In the genomic region with DNA sequence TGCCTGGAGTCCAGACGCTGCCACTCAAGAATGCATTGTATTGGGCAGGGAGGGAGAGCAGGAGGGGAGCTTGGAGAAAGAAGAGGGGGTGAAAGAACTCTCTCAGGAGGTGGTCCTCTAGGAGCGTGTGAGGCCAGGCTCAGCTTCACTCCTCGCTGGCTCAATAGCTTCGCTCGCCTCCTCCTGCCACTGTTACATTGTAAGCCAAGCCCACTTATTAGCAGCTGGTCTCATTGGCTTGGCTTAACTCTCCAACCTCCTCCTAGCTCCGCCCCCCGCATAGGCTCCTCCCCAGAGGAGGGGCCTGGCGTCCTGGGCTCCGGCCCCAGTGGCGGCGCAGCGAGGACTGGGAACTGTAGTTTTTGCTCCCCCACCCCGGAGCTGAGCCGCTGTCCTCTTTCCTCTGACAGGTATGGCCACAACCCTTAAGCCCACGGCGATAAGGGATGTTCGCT, we compare ENCODE assay signal across 8 cellular contexts. TPM values are rescaled to one million over a fixed set of nuclear protein-coding genes. Genes with fewer than 3 reads are reported as not detected.
DNase-seq lines count a peak whose midpoint lies in the region; ATAC-seq and TF ChIP-seq lines count a peak whose summit lies in the region.

A gene (minus strand): TSS at position 165 of the 455 bp plus-strand sequence. CDS start 317 bp downstream, outside the sequence.

- no peaks in the 10 kb centered on the region for H3K9me2 ChIP-seq in SK-N-SH

- peaks cover 14 to 40% of the 10 kb centered on the region in 2 experiments for H3K4me1 ChIP-seq in SK-N-SH (ENCODE audit: control insufficient read depth in 1 of 2, insufficient read depth in 2 of 2, low read depth in 1 of 2, low read length in 1 of 2)
- peaks cover 0 to 47% (median 32%) of the 10 kb centered on the region in 12 donors for H3K4me1 ChIP-seq in heart left ventricle
- H3K4me1 ChIP-seq in upper lobe of right lung, result peaks cover 7% of the 10 kb centered on the region

- peaks cover 4% of the 10 kb centered on the region for H3F3A ChIP-seq in SK-N-SH (replicated peaks; ENCODE audit: insufficient read depth)

- CTCF ChIA-PET in SK-N-SH (lab: Yijun Ruan, JAX), result interaction anchor here (0.8 to 6.2 kb wide), 12 partner anchors 9 to 311 kb away, joined by 3 to 58 read pairs (median 4); no protein-coding TSS in a partner anchor

- H3K4me3 ChIP-seq in GM06990 (replicated peaks; ENCODE audit: low read depth, low read length), result peak within 1 kb of the TSS; percentile 66
- H3K4me3 ChIP-seq in HFF-Myc (replicated peaks; ENCODE audit: low read depth, low read length), result no peak within 1 kb of the TSS
- H3K4me3 ChIP-seq in NB4 (ENCODE audit: low read depth, low read length), result no peak within 1 kb of the TSS
- peak within 1 kb of the TSS; percentile 37 to 59 for H3K4me3 ChIP-seq in SK-N-SH (ENCODE audit: low read depth in 2 of 2, low read length in 1 of 2)
- peak within 1 kb of the TSS; percentile 27 to 73 (median 57) for H3K4me3 ChIP-seq in heart left ventricle
- peak within 1 kb of the TSS; percentile 49 for H3K4me3 ChIP-seq in upper lobe of right lung

- no peaks in the 10 kb centered on the region for H3K36me3 Mint-ChIP-seq in activated naive CD8-positive, alpha-beta T cell treated with anti-CD3 and anti-CD28 coated beads, Interleukin-2, amount 50 U/mL, for 24 hours (ENCODE audit: low read depth)

- no peaks in the 10 kb centered on the region for H3K79me2 ChIP-seq in SK-N-SH (ENCODE audit: insufficient read depth)

- H3K4me1 Mint-ChIP-seq in activated naive CD8-positive, alpha-beta T cell treated with anti-CD3 and anti-CD28 coated beads, Interleukin-2, amount 50 U/mL, for 24 hours, result peaks cover 50% of the 10 kb centered on the region

- ATAC-seq in activated naive CD8-positive, alpha-beta T cell treated with anti-CD3 and anti-CD28 coated beads, Interleukin-2, amount 50 U/mL, for 24 hours, result peak; percentile 83
- ATAC-seq in heart left ventricle (peak; percentile 97 to 99 (median 98)), upper lobe of right lung (peak; percentile 98)

- peak within 1 kb of the TSS; percentile 86 for H2AFZ ChIP-seq in SK-N-SH (ENCODE audit: low read depth)

- TF ChIP-seq EP300 in SK-N-SH (IDR thresholded peaks at IDR 0.05; ENCODE audit: borderline replicate concordance in 1 of 2, low read depth in 1 of 2, low read length in 1 of 2), result no peak

- intact Hi-C loops in heart left ventricle (cut with DNase I), result loop anchor here in 6 of 10 donors (1.0 to 10.0 kb wide), 6 partner anchors 62 to 395 kb away; a partner anchor contains a TSS
- intact Hi-C loops in posterior cingulate gyrus (cut with DNase I), result loop anchor here (2.0 to 10.0 kb wide), 2 partner anchors 311 to 395 kb away; a partner anchor contains a TSS
- intact Hi-C loops in upper lobe of right lung (cut with DNase I), result loop anchor here (10.0 kb wide), 2 partner anchors 205 to 305 kb away; a partner anchor contains a TSS

- H3K27me3 Mint-ChIP-seq in activated naive CD8-positive, alpha-beta T cell treated with anti-CD3 and anti-CD28 coated beads, Interleukin-2, amount 50 U/mL, for 24 hours, result peaks cover 37% of the 10 kb centered on the region

- no peak; the same call in 1 of the 2 replicates for TF ChIP-seq RAD21 in SK-N-SH (IDR thresholded peaks at IDR 0.05; ENCODE audit: low read length)

- H3K4me3 Mint-ChIP-seq in activated naive CD8-positive, alpha-beta T cell treated with anti-CD3 and anti-CD28 coated beads, Interleukin-2, amount 50 U/mL, for 24 hours, result no peak within 1 kb of the TSS

- H3K27ac ChIP-seq in SK-N-SH (ENCODE audit: low read depth in 2 of 2, low read length in 1 of 2), result no peak within 1 kb of the TSS; a peak in 1 of 4 replicates
- peak within 1 kb of the TSS in 8 of 12 donors; percentile 27 to 65 (median 42) for H3K27ac ChIP-seq in heart left ventricle
- peak within 1 kb of the TSS; percentile 51 for H3K27ac ChIP-seq in upper lobe of right lung

- TF ChIP-seq POLR2A in NB4 (IDR thresholded peaks at IDR 0.05; ENCODE audit: extremely low read depth, insufficient read length) (no peak), heart left ventricle (IDR thresholded peaks at IDR 0.05) (peak in 1 of 2 donors; percentile 88)

- DNase-seq in GM06990 (ENCODE audit: extremely low read depth, insufficient read length) (peak; percentile 94), HFF-Myc (ENCODE audit: extremely low read depth, low read depth) (peak; percentile 50), NB4 (ENCODE audit: low read depth) (peak; percentile 89), SK-N-SH (peak; percentile 96), heart left ventricle (peak; percentile 92 to 95 (median 94)), posterior cingulate gyrus (peak; percentile 88 to 99 (median 93)), upper lobe of right lung (peak; percentile 95)
- peak; percentile 81 for DNase-seq in activated naive CD8-positive, alpha-beta T cell treated with anti-CD3 and anti-CD28 coated beads, Interleukin-2, amount 50 U/mL, for 24 hours

- peak within 1 kb of the TSS; percentile 94 for H3K4me2 ChIP-seq in SK-N-SH

- POLR2A ChIA-PET in SK-N-SH (lab: Yijun Ruan, JAX), result no interaction called here

- no peaks in the 10 kb centered on the region for H3K36me3 ChIP-seq in GM06990 (ENCODE audit: control insufficient read depth, insufficient read depth, low read length)
- no peaks in the 10 kb centered on the region for H3K36me3 ChIP-seq in SK-N-SH (replicated peaks in 1 of 2; ENCODE audit: control insufficient read depth in 1 of 2, insufficient read depth in 2 of 2, low read length in 1 of 2)
- no peaks in the 10 kb centered on the region for H3K36me3 ChIP-seq in heart left ventricle
- H3K36me3 ChIP-seq in upper lobe of right lung, result no peaks in the 10 kb centered on the region

- no peaks in the 10 kb centered on the region for H3K27me3 ChIP-seq in GM06990 (replicated peaks; ENCODE audit: control insufficient read depth, insufficient read depth, low read length)
- H3K27me3 ChIP-seq in SK-N-SH (ENCODE audit: insufficient read depth), result peaks cover 8% of the 10 kb centered on the region; the same call in 1 of the 2 replicates
- peaks cover 0 to 11% (median 0%) of the 10 kb centered on the region in 9 donors for H3K27me3 ChIP-seq in heart left ventricle
- H3K27me3 ChIP-seq in upper lobe of right lung, result no peaks in the 10 kb centered on the region

- TF ChIP-seq CTCF in GM06990 (IDR thresholded peaks at IDR 0.05; ENCODE audit: insufficient read depth, low read length, poor library complexity, severe bottlenecking) (no peak), HFF-Myc (IDR thresholded peaks at IDR 0.05; ENCODE audit: low read depth, low read length, missing control alignments) (no peak), NB4 (IDR thresholded peaks at IDR 0.05; ENCODE audit: low read depth, low read length) (no peak), SK-N-SH (IDR thresholded peaks at IDR 0.05) (no peak), heart left ventricle (IDR thresholded peaks at IDR 0.05) (peak in 1 of 12 donors; percentile 5), upper lobe of right lung (IDR thresholded peaks at IDR 0.05) (no peak)

- 0% methylated on average over 12 of the region's 17 CpGs for WGBS in SK-N-SH (ENCODE audit: low lambda C conversion rate)
- WGBS in heart left ventricle, 4 donors, result 0 to 2% (median 1%) methylated on average over 16 to 17 of the region's 17 CpGs

- no peak within 1 kb of the TSS for H3K27ac Mint-ChIP-seq in activated naive CD8-positive, alpha-beta T cell treated with anti-CD3 and anti-CD28 coated beads, Interleukin-2, amount 50 U/mL, for 24 hours

- H3K9ac ChIP-seq in SK-N-SH, result peak within 1 kb of the TSS; percentile 41; the same call in 1 of the 2 replicates

- H3K9me3 ChIP-seq in SK-N-SH (no peaks in the 10 kb centered on the region), heart left ventricle (no peaks in the 10 kb centered on the region), upper lobe of right lung (no peaks in the 10 kb centered on the region)

- H3K9me3 Mint-ChIP-seq in activated naive CD8-positive, alpha-beta T cell treated with anti-CD3 and anti-CD28 coated beads, Interleukin-2, amount 50 U/mL, for 24 hours, result no peaks in the 10 kb centered on the region

- H4K20me1 ChIP-seq in SK-N-SH (ENCODE audit: insufficient read depth), result no peaks in the 10 kb centered on the region

TF ChIP-seq in SK-N-SH, 30 proteins besides CTCF, POLR2A, EP300 and RAD21 (continues in another document):
- TF ChIP-seq FOXJ3 (CRISPR knock-in tag; IDR thresholded peaks at IDR 0.05) (no peak), MEF2A (IDR thresholded peaks at IDR 0.05; ENCODE audit: borderline replicate concordance, low read depth) (no peak), TAF1 (IDR thresholded peaks at IDR 0.05; ENCODE audit: borderline replicate concordance, low read depth, low read length) (no peak), ELF1 (IDR thresholded peaks at IDR 0.05) (no peak), SIN3A (IDR thresholded peaks at IDR 0.05; ENCODE audit: borderline replicate concordance, low read depth, low read length) (peak; percentile 31; the same call in 1 of the 2 replicates), GABPA (IDR thresholded peaks at IDR 0.05; ENCODE audit: low read depth) (no peak), SMC3 (IDR thresholded peaks at IDR 0.05; ENCODE audit: low read depth, low read length) (no peak), POLR2AphosphoS5 (IDR thresholded peaks at IDR 0.05; ENCODE audit: low read depth, low read length) (peak; percentile 50; the same call in 1 of the 2 replicates), JUND (IDR thresholded peaks at IDR 0.05) (no peak), MXI1 (IDR thresholded peaks at IDR 0.05; ENCODE audit: low read depth, low read length) (peak; percentile 32; the same call in 1 of the 2 replicates), RCOR1 (IDR thresholded peaks at IDR 0.05; ENCODE audit: low read length) (no peak), GATA2 (CRISPR knock-in tag; IDR thresholded peaks at IDR 0.05) (no peak)
- TF ChIP-seq, protein P1, sequence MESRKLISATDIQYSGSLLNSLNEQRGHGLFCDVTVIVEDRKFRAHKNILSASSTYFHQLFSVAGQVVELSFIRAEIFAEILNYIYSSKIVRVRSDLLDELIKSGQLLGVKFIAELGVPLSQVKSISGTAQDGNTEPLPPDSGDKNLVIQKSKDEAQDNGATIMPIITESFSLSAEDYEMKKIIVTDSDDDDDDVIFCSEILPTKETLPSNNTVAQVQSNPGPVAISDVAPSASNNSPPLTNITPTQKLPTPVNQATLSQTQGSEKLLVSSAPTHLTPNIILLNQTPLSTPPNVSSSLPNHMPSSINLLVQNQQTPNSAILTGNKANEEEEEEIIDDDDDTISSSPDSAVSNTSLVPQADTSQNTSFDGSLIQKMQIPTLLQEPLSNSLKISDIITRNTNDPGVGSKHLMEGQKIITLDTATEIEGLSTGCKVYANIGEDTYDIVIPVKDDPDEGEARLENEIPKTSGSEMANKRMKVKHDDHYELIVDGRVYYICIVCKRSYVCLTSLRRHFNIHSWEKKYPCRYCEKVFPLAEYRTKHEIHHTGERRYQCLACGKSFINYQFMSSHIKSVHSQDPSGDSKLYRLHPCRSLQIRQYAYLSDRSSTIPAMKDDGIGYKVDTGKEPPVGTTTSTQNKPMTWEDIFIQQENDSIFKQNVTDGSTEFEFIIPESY (IDR thresholded peaks at IDR 0.05; ENCODE audit: borderline replicate concordance, low read depth), result no peak

RNA-seq across cellular contexts. Expression of the gene that starts here (rescaled TPM):
- polyA plus RNA-seq in SK-N-SH (2012; rRNA removed) (0.10 and 0.16 TPM in 2 replicates), heart left ventricle (under 1 TPM; 0.42 to 0.88 TPM)
- polyA plus RNA-seq in SK-N-SH (2012; cell fraction: cytosol; rRNA removed), result 0.09 and 0.13 TPM in 2 replicates
- polyA plus RNA-seq in SK-N-SH (2012; cell fraction: nucleus; rRNA removed), result 0.25 and 0.49 TPM in 2 replicates
- total RNA-seq in heart left ventricle (1 to 10 TPM; 1.0 to 4.6 (median 3.0) TPM), upper lobe of right lung (7.6 TPM)

Comparison
In these comparisons a context has a peak if more than half of its experiments do, and no peak if none do; other contexts are left out.
1. Peak in DNase-seq, H3K4me3 ChIP-seq, H3K9ac ChIP-seq and H3K4me2 ChIP-seq in SK-N-SH; RNA of the gene not detected or under 1 TPM.
2. H3K4me3 ChIP-seq: peak in GM06990 (single experiment), heart left ventricle (12 of 12) and upper lobe of right lung (single experiment); none in HFF-Myc (single experiment) and NB4 (single experiment).
3. H3K27ac ChIP-seq: peak in heart left ventricle (8 of 12) and upper lobe of right lung (single experiment); none in SK-N-SH (0 of 2).
4. Peak in every context shown above with its lines, with median percentiles within 50 percentile points of each other: DNase-seq and ATAC-seq.